Comparison of ENCODE assay signal across 8 cellular contexts in the genomic region with DNA sequence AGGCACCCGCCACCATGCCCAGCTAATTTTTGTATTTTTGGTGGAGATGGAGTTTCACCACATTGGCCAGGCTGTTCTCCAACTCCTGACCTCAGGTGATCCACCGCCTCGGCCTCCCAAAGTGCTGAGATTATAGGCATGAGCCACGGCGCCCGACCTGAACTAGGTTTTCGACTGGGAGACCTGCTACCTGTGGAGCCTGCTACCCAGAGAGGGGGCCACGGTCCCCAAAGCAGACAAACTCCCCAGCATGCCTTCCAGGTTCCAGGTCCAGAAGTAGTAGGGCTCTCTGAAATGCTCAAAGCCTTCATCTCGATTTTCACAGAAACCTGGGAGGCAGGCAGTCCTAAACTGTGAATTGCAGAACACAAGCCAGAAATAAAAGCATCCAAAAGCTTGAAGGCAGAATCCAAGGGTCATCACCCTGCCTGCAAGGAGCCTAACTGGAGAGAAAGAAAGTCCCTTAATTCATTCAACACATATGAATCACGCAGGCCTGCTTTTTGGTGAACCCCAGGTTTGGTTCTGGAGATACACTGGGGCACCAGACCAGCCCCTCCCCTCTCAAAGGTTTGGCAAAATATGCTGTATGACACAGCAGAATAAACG.
A peak's percentile ranks its signal among the peaks of the same experiment; 100 is the strongest.
DNase-seq lines count a peak whose midpoint lies in the region; ATAC-seq and TF ChIP-seq lines count a peak whose summit lies in the region.

No MANE protein-coding gene starts in this region.

- no peak for TF ChIP-seq CTCF in GM06990 (IDR thresholded peaks at IDR 0.05; ENCODE audit: insufficient read depth, low read length, poor library complexity, severe bottlenecking)
- TF ChIP-seq CTCF in WI38 (IDR thresholded peaks at IDR 0.05; ENCODE audit: low read depth, low read length) = no peak
- no peak for TF ChIP-seq CTCF in fibroblast of mammary gland (conservative IDR thresholded peaks at IDR 0.05; ENCODE audit: control insufficient read depth, insufficient read depth, low read depth, low read length)
- no peak for TF ChIP-seq CTCF in GM10266 (IDR thresholded peaks at IDR 0.05; ENCODE audit: control insufficient read depth, insufficient read depth, low read depth, missing control alignments)

- H3K27me3 ChIP-seq in GM06990 (replicated peaks; ENCODE audit: control insufficient read depth, insufficient read depth, low read length) = no peaks in the 10 kb centered on the region
- H3K27me3 ChIP-seq in rectal smooth muscle tissue (ENCODE audit: control insufficient read depth, insufficient read depth, low read length) = no peaks in the 10 kb centered on the region

- H3K4me3 ChIP-seq in GM06990 (replicated peaks; ENCODE audit: low read depth, low read length) (peak overlapping the region; percentile 80), WI38 (ENCODE audit: low read depth, low read length) (peak overlapping the region; percentile 71), fibroblast of mammary gland (ENCODE audit: control insufficient read depth, low read depth, low read length) (peak overlapping the region; percentile 67), rectal smooth muscle tissue (ENCODE audit: low read length) (peak overlapping the region; percentile 87)

- H3K4me1 ChIP-seq in rectal smooth muscle tissue (ENCODE audit: control insufficient read depth, insufficient read depth, low read length) = peaks cover 25% of the 10 kb centered on the region

- H3K9ac ChIP-seq in rectal smooth muscle tissue (ENCODE audit: low read length) = peak overlapping the region; percentile 24

- DNase-seq in GM06990 (ENCODE audit: extremely low read depth, insufficient read length) (no peak), fibroblast of mammary gland (ENCODE audit: low read depth) (no peak), GM10266 (ENCODE audit: extremely low spot score) (no peak), kidney tubule cell (ENCODE audit: low spot score) (no peak), DMS53 treated with DMSO at 0.1 percent for 48 hours (lab: John Stamatoyannopoulos, UW; ENCODE audit: unreplicated experiment) (no peak)

- H3K27ac ChIP-seq in rectal smooth muscle tissue (ENCODE audit: low read depth, low read length) = peak overlapping the region; percentile 97

- no peak for ATAC-seq in HG02678 (IDR thresholded peaks at IDR 0.05; ENCODE audit: unreplicated experiment)

- H3K36me3 ChIP-seq in GM06990 (ENCODE audit: control insufficient read depth, insufficient read depth, low read length) = no peaks in the 10 kb centered on the region
- no peaks in the 10 kb centered on the region for H3K36me3 ChIP-seq in rectal smooth muscle tissue (ENCODE audit: control insufficient read depth, insufficient read depth, low read length)
